ENCODE assay signal across 2 cellular contexts in the genomic region with DNA sequence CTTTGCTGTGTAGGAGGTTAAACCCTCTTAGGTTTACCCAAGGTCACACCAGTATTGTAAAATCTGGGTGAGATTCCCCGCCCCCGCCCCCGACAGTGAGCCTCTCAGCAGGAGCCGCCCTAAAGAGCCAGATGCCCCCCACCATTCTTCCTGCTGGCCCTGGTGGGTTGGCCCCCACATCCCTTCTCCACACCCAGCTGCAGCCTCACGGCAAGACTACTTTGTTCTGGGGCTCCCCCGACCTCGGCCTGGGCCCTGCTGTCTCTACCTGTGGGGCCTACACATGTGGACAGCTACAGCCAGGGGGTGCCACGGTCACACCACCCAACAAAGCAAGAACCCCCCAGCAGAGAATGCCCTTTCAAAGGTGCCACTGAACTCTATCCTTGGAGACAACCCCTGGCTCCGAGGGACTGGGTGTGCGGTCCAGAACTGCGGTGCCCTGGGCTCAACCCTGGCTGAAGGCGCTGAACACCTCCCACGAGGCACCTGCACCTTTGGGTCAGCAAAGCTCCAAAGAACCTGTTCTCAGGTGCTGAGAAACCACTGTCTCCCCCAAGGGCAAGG.
TF ChIP-seq lines count a peak whose summit lies in the region.

No MANE protein-coding gene starts in this region.

TF ChIP-seq in neural cell, 6 proteins besides CTCF, POLR2A, EP300 and RAD21:
- no peak for TF ChIP-seq SMC3 (conservative IDR thresholded peaks at IDR 0.05; ENCODE audit: poor library complexity)

TF ChIP-seq in HepG2, 621 proteins besides CTCF, POLR2A, EP300 and RAD21:
- TF ChIP-seq BORCS8-MEF2B (CRISPR knock-in tag; IDR thresholded peaks at IDR 0.05) (no peak), ZNF225 (CRISPR knock-in tag; IDR thresholded peaks at IDR 0.05) (no peak), FOXJ3 (CRISPR knock-in tag; IDR thresholded peaks at IDR 0.05; ENCODE audit: borderline replicate concordance) (no peak), FOXA3 (CRISPR knock-in tag; IDR thresholded peaks at IDR 0.05) (no peak)
TF ChIP-seq in HepG2: peak in this region for 0.
